Comparison of ENCODE assay signal across 1 cellular context in the genomic region with DNA sequence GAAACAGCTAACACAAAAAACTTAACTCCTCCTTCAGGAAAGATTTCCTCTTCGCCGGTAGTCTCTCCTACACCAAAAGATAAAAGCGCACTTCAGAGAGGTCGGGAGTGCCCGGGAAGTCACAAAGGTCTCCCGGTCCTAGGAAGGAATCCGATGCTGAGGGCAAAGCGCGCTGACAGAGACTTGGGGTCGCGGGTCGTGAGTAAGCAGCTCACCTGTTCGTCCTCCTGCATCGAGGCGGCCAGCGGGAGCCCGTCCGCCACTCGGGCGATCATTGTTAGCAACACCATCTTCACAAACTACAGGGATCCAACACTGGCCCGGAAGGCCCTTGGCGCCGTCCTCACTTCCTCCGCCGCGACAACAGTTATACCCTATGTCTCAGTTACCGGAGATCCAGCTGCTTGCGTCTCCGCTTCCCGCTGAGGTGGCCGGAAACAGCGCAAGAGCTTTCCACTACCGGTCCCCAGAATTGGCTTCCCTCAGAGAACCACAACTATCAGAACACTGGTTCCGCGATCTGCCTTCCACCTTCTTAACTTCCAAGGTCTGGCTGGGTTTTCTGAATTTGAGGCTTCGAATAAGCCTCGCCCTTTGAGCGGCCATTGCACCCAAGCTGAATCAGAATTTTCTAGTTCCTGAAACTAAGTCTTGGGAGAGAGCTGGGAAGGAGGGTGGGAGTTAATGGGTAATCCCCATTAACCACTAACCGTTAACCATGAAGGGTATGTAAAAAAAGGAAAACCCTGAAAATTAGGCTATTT.
TF ChIP-seq lines count a peak whose summit lies in the region.

Gene SEC22B, minus strand, starts transcription at position 429 of the 764 bp plus-strand sequence. Its CDS starts 139 bp downstream, at position 290.

TF ChIP-seq in HEK293, 187 proteins besides CTCF, POLR2A, EP300 and RAD21 (continued from another document and continues in another):
- TF ChIP-seq ZBTB11 (tag by site-specific recombination; conservative IDR thresholded peaks at IDR 0.05; ENCODE audit: low read depth) (peak; percentile 100), ZNF248 (tag by site-specific recombination; IDR thresholded peaks at IDR 0.05) (no peak), ZNF239 (tag by site-specific recombination; IDR thresholded peaks at IDR 0.05) (no peak), ZNF785 (tag by site-specific recombination; IDR thresholded peaks at IDR 0.05) (0 out of 2 replicates have a peak, but pooled peaks have one; percentile 53), WT1 (tag by site-specific recombination; IDR thresholded peaks at IDR 0.05) (peak; percentile 31; the same call in 1 of the 2 replicates), ZFP3 (tag by site-specific recombination; IDR thresholded peaks at IDR 0.05; ENCODE audit: low read depth) (no peak), ZIC2 (tag by site-specific recombination; IDR thresholded peaks at IDR 0.05) (peak; percentile 92), ZNF311 (tag by site-specific recombination; IDR thresholded peaks at IDR 0.05; ENCODE audit: borderline replicate concordance) (no peak), MZF1 (tag by site-specific recombination; IDR thresholded peaks at IDR 0.05; ENCODE audit: borderline replicate concordance) (peak; percentile 85), ZNF324 (tag by site-specific recombination; IDR thresholded peaks at IDR 0.05) (peak; percentile 97), ZNF18 (tag by site-specific recombination; IDR thresholded peaks at IDR 0.05) (peak; percentile 65; the same call in 1 of the 2 replicates), ZBTB48 (tag by site-specific recombination; IDR thresholded peaks at IDR 0.05) (0 out of 2 replicates have a peak, but pooled peaks have one; percentile 32), ZSCAN16 (tag by site-specific recombination; IDR thresholded peaks at IDR 0.05) (no peak; the same call in 1 of the 2 replicates), ZNF830 (tag by site-specific recombination; IDR thresholded peaks at IDR 0.05; ENCODE audit: low read depth) (no peak), ZNF747 (tag by site-specific recombination; IDR thresholded peaks at IDR 0.05) (no peak), ZNF132 (tag by site-specific recombination; IDR thresholded peaks at IDR 0.05; ENCODE audit: borderline replicate concordance) (no peak), ZNF837 (tag by site-specific recombination; IDR thresholded peaks at IDR 0.05) (no peak), ZNF280C (tag by site-specific recombination; IDR thresholded peaks at IDR 0.05) (no peak), ZFP37 (tag by site-specific recombination; IDR thresholded peaks at IDR 0.05) (peak; percentile 98), ZNF513 (tag by site-specific recombination; IDR thresholded peaks at IDR 0.05) (peak; percentile 61), ZNF639 (tag by site-specific recombination; IDR thresholded peaks at IDR 0.05) (peak; percentile 99), ZNF184 (tag by site-specific recombination; IDR thresholded peaks at IDR 0.05) (peak; percentile 74; the same call in 1 of the 2 replicates), PATZ1 (tag by site-specific recombination; IDR thresholded peaks at IDR 0.05) (peak; percentile 65), BCL11A (tag by site-specific recombination; IDR thresholded peaks at IDR 0.05; ENCODE audit: low read depth) (peak; percentile 15; the same call in 1 of the 2 replicates), ZNF585B (tag by site-specific recombination; IDR thresholded peaks at IDR 0.05) (no peak), ZNF600 (tag by site-specific recombination; IDR thresholded peaks at IDR 0.05) (peak; percentile 77), ZNF140 (tag by site-specific recombination; IDR thresholded peaks at IDR 0.05) (no peak), ZNF645 (tag by site-specific recombination; IDR thresholded peaks at IDR 0.05) (0 out of 2 replicates have a peak, but pooled peaks have one; percentile 36), ZNF2 (tag by site-specific recombination; IDR thresholded peaks at IDR 0.05) (peak; percentile 98), KLF17 (tag by site-specific recombination; IDR thresholded peaks at IDR 0.05) (peak; percentile 96), ZNF530 (tag by site-specific recombination; IDR thresholded peaks at IDR 0.05; ENCODE audit: low read depth) (no peak), ZNF76 (tag by site-specific recombination; IDR thresholded peaks at IDR 0.05; ENCODE audit: borderline replicate concordance, low read depth) (peak; percentile 85), ZNF292 (tag by site-specific recombination; IDR thresholded peaks at IDR 0.05; ENCODE audit: borderline replicate concordance, low read depth) (no peak), ZNF48 (tag by site-specific recombination; IDR thresholded peaks at IDR 0.05) (no peak)
- TF ChIP-seq, protein P1, sequence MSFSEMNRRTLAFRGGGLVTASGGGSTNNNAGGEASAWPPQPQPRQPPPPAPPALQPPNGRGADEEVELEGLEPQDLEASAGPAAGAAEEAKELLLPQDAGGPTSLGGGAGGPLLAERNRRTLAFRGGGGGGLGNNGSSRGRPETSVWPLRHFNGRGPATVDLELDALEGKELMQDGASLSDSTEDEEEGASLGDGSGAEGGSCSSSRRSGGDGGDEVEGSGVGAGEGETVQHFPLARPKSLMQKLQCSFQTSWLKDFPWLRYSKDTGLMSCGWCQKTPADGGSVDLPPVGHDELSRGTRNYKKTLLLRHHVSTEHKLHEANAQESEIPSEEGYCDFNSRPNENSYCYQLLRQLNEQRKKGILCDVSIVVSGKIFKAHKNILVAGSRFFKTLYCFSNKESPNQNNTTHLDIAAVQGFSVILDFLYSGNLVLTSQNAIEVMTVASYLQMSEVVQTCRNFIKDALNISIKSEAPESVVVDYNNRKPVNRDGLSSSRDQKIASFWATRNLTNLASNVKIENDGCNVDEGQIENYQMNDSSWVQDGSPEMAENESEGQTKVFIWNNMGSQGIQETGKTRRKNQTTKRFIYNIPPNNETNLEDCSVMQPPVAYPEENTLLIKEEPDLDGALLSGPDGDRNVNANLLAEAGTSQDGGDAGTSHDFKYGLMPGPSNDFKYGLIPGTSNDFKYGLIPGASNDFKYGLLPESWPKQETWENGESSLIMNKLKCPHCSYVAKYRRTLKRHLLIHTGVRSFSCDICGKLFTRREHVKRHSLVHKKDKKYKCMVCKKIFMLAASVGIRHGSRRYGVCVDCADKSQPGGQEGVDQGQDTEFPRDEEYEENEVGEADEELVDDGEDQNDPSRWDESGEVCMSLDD (tag by site-specific recombination; IDR thresholded peaks at IDR 0.05): peak; percentile 43
- TF ChIP-seq, protein P2, sequence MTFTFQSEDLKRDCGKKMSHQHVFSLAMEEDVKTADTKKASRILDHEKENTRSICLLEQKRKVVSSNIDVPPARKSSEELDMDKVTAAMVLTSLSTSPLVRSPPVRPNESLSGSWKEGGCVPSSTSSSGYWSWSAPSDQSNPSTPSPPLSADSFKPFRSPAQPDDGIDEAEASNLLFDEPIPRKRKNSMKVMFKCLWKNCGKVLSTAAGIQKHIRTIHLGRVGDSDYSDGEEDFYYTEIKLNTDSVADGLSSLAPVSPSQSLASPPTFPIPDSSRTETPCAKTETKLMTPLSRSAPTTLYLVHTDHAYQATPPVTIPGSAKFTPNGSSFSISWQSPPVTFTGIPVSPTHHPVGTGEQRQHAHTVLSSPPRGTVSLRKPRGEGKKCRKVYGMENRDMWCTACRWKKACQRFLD (tag by site-specific recombination; IDR thresholded peaks at IDR 0.05): no peak
